ENCODE assay signal across 3 cellular contexts in the genomic region with DNA sequence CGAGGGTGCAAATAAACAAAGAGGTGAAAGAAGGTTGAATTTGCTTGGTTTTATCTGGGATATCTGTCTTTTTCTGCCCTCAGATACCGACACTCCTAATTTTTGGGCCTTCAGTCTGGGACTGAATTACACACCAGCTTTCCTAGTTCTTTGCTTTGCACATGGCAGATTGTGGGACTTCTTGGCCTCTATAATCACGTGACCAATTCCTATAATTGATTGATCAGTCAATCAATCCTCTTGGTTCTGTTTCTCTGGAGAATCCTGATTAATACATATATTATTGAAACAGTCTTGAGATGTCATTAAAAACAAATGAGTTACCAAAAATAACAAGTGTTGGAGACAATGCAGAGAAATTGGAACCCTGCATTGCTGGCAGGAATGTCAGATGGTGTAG.
TF ChIP-seq lines count a peak whose summit lies in the region.

No MANE protein-coding gene starts in this region.

TF ChIP-seq in HepG2, 621 proteins besides CTCF, POLR2A, EP300 and RAD21:
- TF ChIP-seq MLXIP (CRISPR knock-in tag; IDR thresholded peaks at IDR 0.05; ENCODE audit: borderline replicate concordance) (no peak), RAD51 (IDR thresholded peaks at IDR 0.05; ENCODE audit: borderline replicate concordance) (peak; percentile 70; the same call in 1 of the 2 replicates), USF2 (IDR thresholded peaks at IDR 0.05; ENCODE audit: low read depth, low read length) (peak; percentile 38; the same call in 1 of the 2 replicates), USF2 (CRISPR knock-in tag; IDR thresholded peaks at IDR 0.05; ENCODE audit: borderline replicate concordance) (no peak)

TF ChIP-seq in A549, 52 proteins besides CTCF, POLR2A, EP300 and RAD21:
- TF ChIP-seq JUNB (IDR thresholded peaks at IDR 0.05) (no peak), USF2 (IDR thresholded peaks at IDR 0.05) (0 out of 2 replicates have a peak, but pooled peaks have one; percentile 24)

TF ChIP-seq in K562, 482 proteins besides CTCF, POLR2A, EP300 and RAD21:
- TF ChIP-seq ZKSCAN3 (CRISPR knock-in tag; IDR thresholded peaks at IDR 0.05) (no peak), MYC (IDR thresholded peaks at IDR 0.05; ENCODE audit: low read depth, low read length) (no peak), MYC (CRISPR knock-in tag; IDR thresholded peaks at IDR 0.05; ENCODE audit: borderline replicate concordance, low read depth) (no peak), MAFG (tag; conservative IDR thresholded peaks at IDR 0.05) (no peak), BRF1 (IDR thresholded peaks at IDR 0.05; ENCODE audit: borderline replicate concordance, extremely low read depth, insufficient read length) (no peak), JUNB (CRISPR knock-in tag; conservative IDR thresholded peaks at IDR 0.05) (no peak), ILK (tag; IDR thresholded peaks at IDR 0.05; ENCODE audit: borderline replicate concordance, low read depth) (no peak), TCF7L2 (IDR thresholded peaks at IDR 0.05; ENCODE audit: low read depth, low read length) (no peak), ZNF146 (CRISPR knock-in tag; IDR thresholded peaks at IDR 0.05; ENCODE audit: unreplicated experiment) (no peak), ZC3H4 (CRISPR knock-in tag; IDR thresholded peaks at IDR 0.05; ENCODE audit: borderline replicate concordance) (no peak), ZNF518B (CRISPR knock-in tag; IDR thresholded peaks at IDR 0.05) (no peak), BDP1 (IDR thresholded peaks at IDR 0.05; ENCODE audit: insufficient read depth, insufficient read length) (no peak), SMC3 (conservative IDR thresholded peaks at IDR 0.05; ENCODE audit: insufficient read depth, low read depth, low read length) (no peak), CBFA2T2 (conservative IDR thresholded peaks at IDR 0.05) (0 out of 2 replicates have a peak, but pooled peaks have one; percentile 22), RNF2 (IDR thresholded peaks at IDR 0.05) (no peak), ELF4 (CRISPR knock-in tag; IDR thresholded peaks at IDR 0.05) (no peak), TAF9B (IDR thresholded peaks at IDR 0.05; ENCODE audit: partially characterized antibody) (no peak), RAD51 (IDR thresholded peaks at IDR 0.05; ENCODE audit: borderline replicate concordance, low read depth) (peak; percentile 56)
- TF ChIP-seq, protein P1, sequence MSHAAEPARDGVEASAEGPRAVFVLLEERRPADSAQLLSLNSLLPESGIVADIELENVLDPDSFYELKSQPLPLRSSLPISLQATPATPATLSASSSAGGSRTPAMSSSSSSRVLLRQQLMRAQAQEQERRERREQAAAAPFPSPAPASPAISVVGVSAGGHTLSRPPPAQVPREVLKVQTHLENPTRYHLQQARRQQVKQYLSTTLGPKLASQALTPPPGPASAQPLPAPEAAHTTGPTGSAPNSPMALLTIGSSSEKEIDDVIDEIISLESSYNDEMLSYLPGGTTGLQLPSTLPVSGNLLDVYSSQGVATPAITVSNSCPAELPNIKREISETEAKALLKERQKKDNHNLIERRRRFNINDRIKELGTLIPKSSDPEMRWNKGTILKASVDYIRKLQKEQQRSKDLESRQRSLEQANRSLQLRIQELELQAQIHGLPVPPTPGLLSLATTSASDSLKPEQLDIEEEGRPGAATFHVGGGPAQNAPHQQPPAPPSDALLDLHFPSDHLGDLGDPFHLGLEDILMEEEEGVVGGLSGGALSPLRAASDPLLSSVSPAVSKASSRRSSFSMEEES (CRISPR knock-in tag; IDR thresholded peaks at IDR 0.05): peak; percentile 91
- TF ChIP-seq, protein P2, sequence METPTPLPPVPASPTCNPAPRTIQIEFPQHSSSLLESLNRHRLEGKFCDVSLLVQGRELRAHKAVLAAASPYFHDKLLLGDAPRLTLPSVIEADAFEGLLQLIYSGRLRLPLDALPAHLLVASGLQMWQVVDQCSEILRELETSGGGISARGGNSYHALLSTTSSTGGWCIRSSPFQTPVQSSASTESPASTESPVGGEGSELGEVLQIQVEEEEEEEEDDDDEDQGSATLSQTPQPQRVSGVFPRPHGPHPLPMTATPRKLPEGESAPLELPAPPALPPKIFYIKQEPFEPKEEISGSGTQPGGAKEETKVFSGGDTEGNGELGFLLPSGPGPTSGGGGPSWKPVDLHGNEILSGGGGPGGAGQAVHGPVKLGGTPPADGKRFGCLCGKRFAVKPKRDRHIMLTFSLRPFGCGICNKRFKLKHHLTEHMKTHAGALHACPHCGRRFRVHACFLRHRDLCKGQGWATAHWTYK (CRISPR knock-in tag; IDR thresholded peaks at IDR 0.05): no peak
- TF ChIP-seq, protein P3, sequence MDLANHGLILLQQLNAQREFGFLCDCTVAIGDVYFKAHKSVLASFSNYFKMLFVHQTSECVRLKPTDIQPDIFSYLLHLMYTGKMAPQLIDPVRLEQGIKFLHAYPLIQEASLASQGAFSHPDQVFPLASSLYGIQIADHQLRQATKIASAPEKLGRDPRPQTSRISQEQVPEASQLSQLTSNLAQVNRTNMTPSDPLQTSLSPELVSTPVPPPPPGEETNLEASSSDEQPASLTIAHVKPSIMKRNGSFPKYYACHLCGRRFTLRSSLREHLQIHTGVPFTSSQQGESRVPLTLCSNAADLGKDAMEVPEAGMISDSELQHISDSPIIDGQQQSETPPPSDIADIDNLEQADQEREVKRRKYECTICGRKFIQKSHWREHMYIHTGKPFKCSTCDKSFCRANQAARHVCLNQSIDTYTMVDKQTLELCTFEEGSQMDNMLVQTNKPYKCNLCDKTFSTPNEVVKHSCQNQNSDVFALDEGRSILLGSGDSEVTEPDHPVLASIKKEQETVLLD (IDR thresholded peaks at IDR 0.05): no peak
TF ChIP-seq in K562: peak in this region for 3.
